Comparison of ENCODE assay signal across 13 cellular contexts in the genomic region with DNA sequence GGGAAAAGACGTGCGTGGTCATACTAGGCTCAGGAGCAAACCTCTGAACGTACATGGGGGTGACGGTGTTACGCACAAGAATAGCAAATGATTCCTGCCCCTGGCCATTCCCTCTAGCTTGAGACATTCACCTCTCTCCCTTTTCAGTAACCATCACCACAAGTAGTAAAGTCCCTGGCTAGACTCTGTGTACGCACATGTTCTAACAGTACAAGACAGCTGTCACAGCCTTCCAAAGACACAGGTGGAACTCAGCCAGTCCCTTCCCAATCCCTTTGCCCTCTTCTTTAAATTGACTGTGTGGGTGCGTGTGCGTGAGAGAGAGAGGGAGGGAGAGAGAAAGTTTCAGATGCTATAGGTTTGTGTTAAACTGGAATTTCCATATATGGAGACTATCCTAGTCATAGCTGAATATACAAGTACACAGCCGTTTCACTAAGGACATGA.
DNase-seq lines count a peak whose midpoint lies in the region; ATAC-seq lines count a peak whose summit lies in the region.
"Had no signal": no experiment of that assay in that cellular context is flagged by ENCODE, and none has a peak within 500 bp of the region (broad histone marks: within the 10 kb centered on the region; RNA-seq: fewer than 3 reads in every experiment).

No MANE protein-coding gene starts in this region.

- no peak for DNase-seq in CD4-positive, alpha-beta memory T cell
- DNase-seq in activated T-cell treated with anti-CD3 and anti-CD28 coated beads, Interleukin-2, amount 50 U/mL, for 72 hours: no peak
- DNase-seq in natural killer cell treated with Interleukin-12 subunit alpha and Interleukin-12 subunit beta and Interleukin-15 and Interleukin-18, amount 100 ng/mL, for 72 hours (ENCODE audit: low spot score): no peak
- no peak for DNase-seq in NCI-H510A treated with DMSO at 0.1 percent for 48 hours (lab: John Stamatoyannopoulos, UW)
- no peak for DNase-seq in nucleus accumbens (lab: John Stamatoyannopoulos, UW)
- DNase-seq in islet precursor cell: no peak
- DNase-seq in NCI-H128 (lab: John Stamatoyannopoulos, UW; ENCODE audit: unreplicated experiment): no peak
- DNase-seq: COR-L47, NCI-H2081 treated with DMSO at 0.1 percent for 48 hours, OCI-M1 had no signal

- H3K27me3 ChIP-seq in CD4-positive, alpha-beta memory T cell (ENCODE audit: insufficient read depth, low read length): no peaks in the 10 kb centered on the region
- H3K27me3 ChIP-seq: suprapubic skin had no signal

- no peaks in the 10 kb centered on the region for H3K36me3 ChIP-seq in CD4-positive, alpha-beta memory T cell (ENCODE audit: insufficient read depth, low read length)
- H3K36me3 ChIP-seq: suprapubic skin had no signal

- peak overlapping the region in 4 of 8 donors; percentile 1 to 83 (median 56) for H3K4me3 Mint-ChIP-seq in CD4-positive, alpha-beta memory T cell
- peak overlapping the region; percentile 65 to 81 for H3K4me3 Mint-ChIP-seq in activated T-cell treated with anti-CD3 and anti-CD28 coated beads, Interleukin-2, amount 50 U/mL, for 72 hours
- H3K4me3 Mint-ChIP-seq in natural killer cell treated with Interleukin-12 subunit alpha and Interleukin-12 subunit beta and Interleukin-15 and Interleukin-18, amount 100 ng/mL, for 72 hours: peak overlapping the region; percentile 79

- H3K9me3 ChIP-seq in CD4-positive, alpha-beta memory T cell (ENCODE audit: control insufficient read depth in 1 of 2, low read length in 2 of 2): no peaks in the 10 kb centered on the region
- H3K9me3 ChIP-seq: suprapubic skin had no signal

- H3K36me3 Mint-ChIP-seq in CD4-positive, alpha-beta memory T cell: no peaks in the 10 kb centered on the region
- H3K36me3 Mint-ChIP-seq in activated T-cell treated with anti-CD3 and anti-CD28 coated beads, Interleukin-2, amount 50 U/mL, for 72 hours (ENCODE audit: insufficient read depth in 2 of 2): peaks cover 0 to 8% of the 10 kb centered on the region in 2 donors
- H3K36me3 Mint-ChIP-seq in natural killer cell treated with Interleukin-12 subunit alpha and Interleukin-12 subunit beta and Interleukin-15 and Interleukin-18, amount 100 ng/mL, for 72 hours: peaks cover 5% of the 10 kb centered on the region

- peaks cover 20 to 77% (median 59%) of the 10 kb centered on the region in 4 donors for H3K4me1 Mint-ChIP-seq in CD4-positive, alpha-beta memory T cell
- peaks cover 7% of the 10 kb centered on the region for H3K4me1 Mint-ChIP-seq in activated T-cell treated with anti-CD3 and anti-CD28 coated beads, Interleukin-2, amount 50 U/mL, for 72 hours (ENCODE audit: low read depth)
- H3K4me1 Mint-ChIP-seq in natural killer cell treated with Interleukin-12 subunit alpha and Interleukin-12 subunit beta and Interleukin-15 and Interleukin-18, amount 100 ng/mL, for 72 hours (ENCODE audit: low read depth in 2 of 2): peaks cover 47 to 75% of the 10 kb centered on the region in 2 donors

- H3K4me3 ChIP-seq in CD4-positive, alpha-beta memory T cell (ENCODE audit: low read length in 2 of 2): no peak overlapping the region
- H3K4me3 ChIP-seq: suprapubic skin had no signal

- peaks cover 0 to 3% of the 10 kb centered on the region in 2 donors for H3K27me3 Mint-ChIP-seq in CD4-positive, alpha-beta memory T cell
- H3K27me3 Mint-ChIP-seq in activated T-cell treated with anti-CD3 and anti-CD28 coated beads, Interleukin-2, amount 50 U/mL, for 72 hours (ENCODE audit: low read depth): no peaks in the 10 kb centered on the region
- H3K27me3 Mint-ChIP-seq in natural killer cell treated with Interleukin-12 subunit alpha and Interleukin-12 subunit beta and Interleukin-15 and Interleukin-18, amount 100 ng/mL, for 72 hours: no peaks in the 10 kb centered on the region

- no peaks in the 10 kb centered on the region for H3K9me3 Mint-ChIP-seq in CD4-positive, alpha-beta memory T cell
- H3K9me3 Mint-ChIP-seq in activated T-cell treated with anti-CD3 and anti-CD28 coated beads, Interleukin-2, amount 50 U/mL, for 72 hours: peaks cover 0 to 4% of the 10 kb centered on the region in 2 donors
- no peaks in the 10 kb centered on the region for H3K9me3 Mint-ChIP-seq in natural killer cell treated with Interleukin-12 subunit alpha and Interleukin-12 subunit beta and Interleukin-15 and Interleukin-18, amount 100 ng/mL, for 72 hours

- H3K4me1 ChIP-seq in CD4-positive, alpha-beta memory T cell (ENCODE audit: insufficient read depth, low read length): peaks cover 53% of the 10 kb centered on the region

- CTCF ChIA-PET in CD4-positive, alpha-beta memory T cell (lab: Charles Lee; ENCODE audit: partially characterized antibody): no interaction called here

- peak overlapping the region in 6 of 7 donors; percentile 66 to 94 (median 82) for H3K27ac Mint-ChIP-seq in CD4-positive, alpha-beta memory T cell
- peak overlapping the region; percentile 89 for H3K27ac Mint-ChIP-seq in activated T-cell treated with anti-CD3 and anti-CD28 coated beads, Interleukin-2, amount 50 U/mL, for 72 hours
- H3K27ac Mint-ChIP-seq in natural killer cell treated with Interleukin-12 subunit alpha and Interleukin-12 subunit beta and Interleukin-15 and Interleukin-18, amount 100 ng/mL, for 72 hours: peak overlapping the region; percentile 68 to 96

- ATAC-seq in GM19043 (IDR thresholded peaks at IDR 0.05; ENCODE audit: low read depth, unreplicated experiment): peak; percentile 26
- ATAC-seq in activated T-cell treated with anti-CD3 and anti-CD28 coated beads, Interleukin-2, amount 50 U/mL, for 72 hours (replicated peaks in 1 of 2): peak; percentile 60 to 63
- ATAC-seq in natural killer cell treated with Interleukin-12 subunit alpha and Interleukin-12 subunit beta and Interleukin-15 and Interleukin-18, amount 100 ng/mL, for 72 hours: peak; percentile 46 to 72

- H3K27ac ChIP-seq in CD4-positive, alpha-beta memory T cell (ENCODE audit: low read depth, low read length): no peak overlapping the region
- H3K27ac ChIP-seq: KMS-11, suprapubic skin had no signal

- POLR2A ChIA-PET in CD4-positive, alpha-beta memory T cell (lab: Charles Lee; ENCODE audit: partially characterized antibody): interaction anchor here (1.5 kb wide), 1 partner anchor 42 kb away, joined by 3 read pairs; no protein-coding TSS in a partner anchor

- intact Hi-C loops in CD4-positive, alpha-beta memory T cell (cut with micrococcal nuclease): loop anchor here (2.0 kb wide), 1 partner anchor 99 kb away; no protein-coding TSS in a partner anchor
